Comparison of ENCODE assay signal across 25 cellular contexts in genomic region chr2:8934338-8934737, GRCh38.
DNase-seq lines count a peak whose midpoint lies in the region; ATAC-seq, FAIRE-seq and TF ChIP-seq lines count a peak whose summit lies in the region.
"Had no signal": no experiment of that assay in that cellular context is flagged by ENCODE, and none has a peak within 500 bp of the region (broad histone marks: within the 10 kb centered on the region; RNA-seq: fewer than 3 reads in every experiment).

No MANE protein-coding gene starts in this region.

- H3K79me2 ChIP-seq in SK-N-SH (ENCODE audit: insufficient read depth) = peaks cover 7% of the 10 kb centered on the region; the same call in 1 of the 2 replicates
- no peaks in the 10 kb centered on the region; the same call in 2 of the 3 replicates for H3K79me2 ChIP-seq in K562 (ENCODE audit: control insufficient read depth, insufficient read depth, low read length)
- H3K79me2 ChIP-seq in neural cell (replicated peaks; ENCODE audit: insufficient read depth, low read length) = no peaks in the 10 kb centered on the region

- TF ChIP-seq EP300 in SK-N-SH (IDR thresholded peaks at IDR 0.05; ENCODE audit: borderline replicate concordance in 1 of 2, low read depth in 1 of 2, low read length in 1 of 2) (no peak; a peak in 1 of 4 replicates), K562 (IDR thresholded peaks at IDR 0.05; ENCODE audit: low read length) (no peak), neural cell (conservative IDR thresholded peaks at IDR 0.05; ENCODE audit: poor library complexity, severe bottlenecking) (no peak)

- no peak overlapping the region for H2AFZ ChIP-seq in SK-N-SH (ENCODE audit: low read depth)
- H2AFZ ChIP-seq in K562 (ENCODE audit: low read depth, low read length) = no peak overlapping the region
- H2AFZ ChIP-seq in neural cell (ENCODE audit: low read depth, low read length) = no peak overlapping the region

- DNase-seq in SK-N-SH (no peak), K562 (ENCODE audit: extremely low read depth in 1 of 4, low spot score in 3 of 4) (peak in 1 of 4 experiments; percentile 28), globus pallidus (ENCODE audit: low spot score) (no peak)
- DNase-seq: 8988T; ACHN; AML-193; BE2C; CD4-positive, alpha-beta T cell; CD8-positive, alpha-beta memory T cell; DMS 273 treated with DMSO at 0.1 percent for 48 hours; DMS79; EL; GDM1; GOT3 had no signal

- peaks cover 8 to 30% of the 10 kb centered on the region in 2 experiments for H3K36me3 ChIP-seq in SK-N-SH (replicated peaks in 1 of 2; ENCODE audit: control insufficient read depth in 1 of 2, insufficient read depth in 2 of 2, low read length in 1 of 2)
- peaks cover 46% of the 10 kb centered on the region for H3K36me3 ChIP-seq in K562 (ENCODE audit: control insufficient read depth, insufficient read depth, low read length)
- H3K36me3 ChIP-seq in neural cell (ENCODE audit: insufficient read depth, low read length) = peaks cover 6% of the 10 kb centered on the region
- H3K36me3 ChIP-seq: BE2C, HAP-1 had no signal

- no peak overlapping the region for H3K9ac ChIP-seq in SK-N-SH
- no peak overlapping the region for H3K9ac ChIP-seq in K562 (ENCODE audit: insufficient read depth in 1 of 2, low read depth in 2 of 2, low read length in 2 of 2)
- peak overlapping the region; percentile 2 for H3K9ac ChIP-seq in neural cell (ENCODE audit: low read length)
- H3K9ac ChIP-seq: BLaER1 treated with 17β-estradiol and CSF1 and Interleukin-3, amounts not matched to agents 10 nM and 100 nM had no signal

- H4K20me1 ChIP-seq in SK-N-SH (ENCODE audit: insufficient read depth) (no peaks in the 10 kb centered on the region), K562 (replicated peaks; ENCODE audit: control insufficient read depth, insufficient read depth, low read length) (no peaks in the 10 kb centered on the region), neural cell (ENCODE audit: insufficient read depth) (no peaks in the 10 kb centered on the region)
- H4K20me1 ChIP-seq: BLaER1 treated with 17β-estradiol and CSF1 and Interleukin-3, amounts not matched to agents 10 nM and 100 nM had no signal

- FAIRE-seq in K562 (lab: Jason Lieb, UNC) = peak; percentile 54
- FAIRE-seq: A549, D721Med, GM12891, GM18507, H54 had no signal

- no TSS peak for BruUV-seq in K562 (replicated peaks; lab: Mats Ljungman, UMichigan)

- no peaks in the 10 kb centered on the region for H3K27me3 ChIP-seq in SK-N-SH (ENCODE audit: insufficient read depth)
- H3K27me3 ChIP-seq in K562 (ENCODE audit: control insufficient read depth in 2 of 2, insufficient read depth in 2 of 2, low read length in 2 of 2) = no peaks in the 10 kb centered on the region
- no peaks in the 10 kb centered on the region for H3K27me3 ChIP-seq in neural cell (ENCODE audit: insufficient read depth, low read depth, low read length)
- H3K27me3 ChIP-seq: BE2C; BLaER1 treated with 17β-estradiol and CSF1 and Interleukin-3, amounts not matched to agents 10 nM and 100 nM had no signal

- no peaks in the 10 kb centered on the region for H3K9me2 ChIP-seq in SK-N-SH
- H3K9me2 ChIP-seq in neural cell (ENCODE audit: insufficient read depth, low read length) = no peaks in the 10 kb centered on the region

- TF ChIP-seq RAD21 in SK-N-SH (IDR thresholded peaks at IDR 0.05; ENCODE audit: low read length) = no peak
- TF ChIP-seq RAD21 in K562 (CRISPR knock-in tag; conservative IDR thresholded peaks at IDR 0.05 in 1 of 2, IDR thresholded peaks at IDR 0.05 in 1 of 2) = no peak
- no peak for TF ChIP-seq RAD21 in neural cell (conservative IDR thresholded peaks at IDR 0.05)

- H3K9me3 ChIP-seq in SK-N-SH (no peaks in the 10 kb centered on the region), K562 (replicated peaks; ENCODE audit: control insufficient read depth, insufficient read depth, low read depth, low read length) (no peaks in the 10 kb centered on the region), neural cell (ENCODE audit: low read length) (no peaks in the 10 kb centered on the region)
- H3K9me3 ChIP-seq: A549, BE2C, HAP-1 had no signal

- H3K4me2 ChIP-seq in SK-N-SH (no peak overlapping the region), K562 (ENCODE audit: insufficient read depth, low read length) (no peak overlapping the region), neural cell (ENCODE audit: low read length) (peak overlapping the region; percentile 38)
- H3K4me2 ChIP-seq: A549; BLaER1 treated with 17β-estradiol and CSF1 and Interleukin-3, amounts not matched to agents 10 nM and 100 nM had no signal

- TF ChIP-seq CTCF in SK-N-SH (IDR thresholded peaks at IDR 0.05) = no peak
- TF ChIP-seq CTCF in K562 (IDR thresholded peaks at IDR 0.05 in 2 of 3, conservative IDR thresholded peaks at IDR 0.05 in 1 of 3; ENCODE audit: insufficient read depth in 2 of 3, low read depth in 1 of 3, low read length in 3 of 3) = no peak
- TF ChIP-seq CTCF in neural cell (IDR thresholded peaks at IDR 0.05; ENCODE audit: poor library complexity, severe bottlenecking) = no peak

- no peaks in the 10 kb centered on the region for H3K9me1 ChIP-seq in K562 (ENCODE audit: control insufficient read depth, insufficient read depth, low read length)

- TF ChIP-seq POLR2A in K562 (conservative IDR thresholded peaks at IDR 0.05) = no peak

- peaks cover 0 to 13% of the 10 kb centered on the region in 2 experiments; a peak in 2 of 4 replicates for H3K4me1 ChIP-seq in SK-N-SH (ENCODE audit: control insufficient read depth in 1 of 2, insufficient read depth in 2 of 2, low read depth in 1 of 2, low read length in 1 of 2)
- peaks cover 4 to 8% of the 10 kb centered on the region in 2 experiments; a peak in 2 of 5 replicates for H3K4me1 ChIP-seq in K562 (replicated peaks in 1 of 2; ENCODE audit: control insufficient read depth in 2 of 2, insufficient read depth in 2 of 2, low read length in 2 of 2)
- H3K4me1 ChIP-seq: A549; BLaER1 treated with 17β-estradiol and CSF1 and Interleukin-3, amounts not matched to agents 10 nM and 100 nM; HAP-1 had no signal

- intact Hi-C loops in K562 (cut with micrococcal nuclease) = no loop called here

- ATAC-seq in SK-N-SH treated with all-trans-retinoic acid at 6 μM for 48 hours = no peak
- ATAC-seq in K562 = peak; percentile 43; the same call in 2 of the 3 replicates
- ATAC-seq in GM18907 (IDR thresholded peaks at IDR 0.05; ENCODE audit: unreplicated experiment) = no peak
- ATAC-seq in HG02623 (IDR thresholded peaks at IDR 0.05; ENCODE audit: unreplicated experiment) = no peak
- ATAC-seq: A549 had no signal

- H3K4me3 ChIP-seq in SK-N-SH (ENCODE audit: low read depth in 2 of 2, low read length in 1 of 2) = no peak overlapping the region
- H3K4me3 ChIP-seq in K562 = no peak overlapping the region
- H3K4me3 ChIP-seq in neural cell (ENCODE audit: low read length) = peak overlapping the region; percentile 46
- H3K4me3 ChIP-seq: A549; BLaER1 treated with 17β-estradiol and CSF1 and Interleukin-3, amounts not matched to agents 10 nM and 100 nM; HAP-1 had no signal

- no peak overlapping the region for H3K27ac ChIP-seq in SK-N-SH (ENCODE audit: low read depth in 2 of 2, low read length in 1 of 2)
- H3K27ac ChIP-seq in K562 (ENCODE audit: extremely low read depth, low read depth, low read length) = no peak overlapping the region
- peak overlapping the region; percentile 61 for H3K27ac ChIP-seq in neural cell (ENCODE audit: low read length)
- H3K27ac ChIP-seq: A549; BLaER1 treated with 17β-estradiol and CSF1 and Interleukin-3, amounts not matched to agents 10 nM and 100 nM had no signal

- POLR2A ChIA-PET in SK-N-SH (lab: Yijun Ruan, JAX) (no interaction called here), K562 (lab: Yijun Ruan, JAX) (no interaction called here)

- CTCF ChIA-PET in SK-N-SH (lab: Yijun Ruan, JAX) = no interaction called here
- CTCF ChIA-PET in K562 (lab: Yijun Ruan, JAX; ENCODE audit: low intra/inter-chr PET ratio) = no interaction called here

- in situ Hi-C loops in K562 (cut with MboI) = no loop called here

- no peaks in the 10 kb centered on the region for H3F3A ChIP-seq in SK-N-SH (replicated peaks; ENCODE audit: insufficient read depth)
- no peaks in the 10 kb centered on the region for H3F3A ChIP-seq in neural cell (ENCODE audit: insufficient read depth, low read length, poor library complexity, severe bottlenecking)

TF ChIP-seq in SK-N-SH, 30 proteins besides CTCF, POLR2A, EP300 and RAD21 (continues in another document):
- TF ChIP-seq CHD2 (IDR thresholded peaks at IDR 0.05; ENCODE audit: low read length, partially characterized antibody) = peak; percentile 14
- peak; percentile 61; the same call in 1 of the 2 replicates for TF ChIP-seq GATA2 (CRISPR knock-in tag; IDR thresholded peaks at IDR 0.05)
- peak; percentile 44; the same call in 1 of the 2 replicates for TF ChIP-seq RCOR1 (IDR thresholded peaks at IDR 0.05; ENCODE audit: low read length)

TF ChIP-seq in SK-N-SH treated with all-trans-retinoic acid at 6 μM for 48 hours, 23 proteins besides CTCF, POLR2A, EP300 and RAD21:
- TF ChIP-seq ISL1 (CRISPR knock-in tag; IDR thresholded peaks at IDR 0.05) = no peak
- TF ChIP-seq ZNF565 (CRISPR knock-in tag; conservative IDR thresholded peaks at IDR 0.05; ENCODE audit: low read depth) = no peak

TF ChIP-seq in neural cell, 6 proteins besides CTCF, POLR2A, EP300 and RAD21 (continues in another document):
- no peak for TF ChIP-seq EZH2 (IDR thresholded peaks at IDR 0.05; ENCODE audit: borderline replicate concordance, insufficient read depth, low read length, poor library complexity, severe bottlenecking)
- no peak for TF ChIP-seq POLR2AphosphoS5 (IDR thresholded peaks at IDR 0.05)
- no peak for TF ChIP-seq REST (IDR thresholded peaks at IDR 0.05; ENCODE audit: borderline replicate concordance)

Comparison
In these comparisons a context has a peak if more than half of its experiments do, and no peak if none do; other contexts are left out.
1. Of the 27 proteins assayed by ChIP-seq in both K562 and SK-N-SH: peak only in K562: none; only in SK-N-SH: CHD2, GATA2 and RCOR1; in both: none; in neither: 22; mixed calls (peak in some experiments, not most) for 2.